8 cellular contexts compared by ENCODE assay signal in genomic region chr4:140004580-140005314, GRCh38.
DNase-seq lines count a peak whose midpoint lies in the region; ATAC-seq and TF ChIP-seq lines count a peak whose summit lies in the region.

No MANE protein-coding gene starts in this region.

- peak overlapping the region; percentile 30 for H3K4me3 ChIP-seq in fibroblast of villous mesenchyme (ENCODE audit: low read depth, low read length)

- DNase-seq in DMS 273 (lab: John Stamatoyannopoulos, UW; ENCODE audit: unreplicated experiment): peak; percentile 85
- DNase-seq in NCI-H748 (lab: John Stamatoyannopoulos, UW; ENCODE audit: unreplicated experiment): peak; percentile 79
- DNase-seq in fibroblast of villous mesenchyme (ENCODE audit: low read depth): peak; percentile 34
- DNase-seq in occipital lobe (lab: John Stamatoyannopoulos, UW): peak; percentile 34
- DNase-seq in SW480 (ENCODE audit: low spot score): no peak

- TF ChIP-seq CTCF in fibroblast of villous mesenchyme (IDR thresholded peaks at IDR 0.05; ENCODE audit: insufficient read depth, low read depth, low read length): no peak

- ATAC-seq in HG03565 (IDR thresholded peaks at IDR 0.05; ENCODE audit: unreplicated experiment) (no peak), HG03432 (IDR thresholded peaks at IDR 0.05; ENCODE audit: unreplicated experiment) (no peak), HG03108 (IDR thresholded peaks at IDR 0.05; ENCODE audit: unreplicated experiment) (no peak)
